18 cellular contexts compared by ENCODE assay signal in the genomic region with DNA sequence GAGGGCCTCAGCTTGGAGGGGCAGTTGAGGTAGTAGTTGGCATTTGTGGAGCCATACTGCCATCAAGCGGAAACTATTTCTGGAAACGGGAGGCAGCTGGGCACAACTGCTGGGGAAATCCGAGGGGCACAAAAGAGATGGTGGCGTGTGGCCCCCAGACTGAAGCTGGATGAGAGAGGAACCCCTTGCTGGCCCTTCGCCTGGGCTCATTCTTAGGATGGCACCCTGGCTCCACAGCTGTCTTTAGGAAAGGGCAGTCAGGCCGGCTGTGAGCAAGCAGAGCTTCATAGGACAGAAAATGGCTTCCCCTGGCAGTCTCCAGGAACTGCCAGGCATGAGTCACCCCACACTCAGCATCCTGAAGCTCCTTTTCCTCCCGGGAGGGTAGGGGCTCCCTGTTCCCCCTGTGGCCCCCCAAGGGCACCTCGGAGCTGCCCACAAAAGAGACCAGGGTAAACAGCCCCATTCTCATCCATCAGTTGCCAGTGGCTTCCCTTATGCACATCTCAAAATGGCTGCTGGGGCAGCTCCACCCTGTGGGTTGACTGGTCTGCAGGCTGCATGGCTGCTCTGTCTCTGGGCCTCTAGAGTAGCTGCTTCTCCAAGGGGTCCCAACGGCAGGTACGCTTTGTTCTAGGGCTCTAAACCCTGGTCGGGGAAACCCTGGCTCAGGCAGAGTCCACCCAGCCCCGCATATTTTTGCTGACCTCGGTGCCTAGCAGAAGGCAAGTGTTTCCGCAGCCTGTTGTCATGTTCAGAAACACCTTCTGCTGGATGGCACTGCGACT.
A peak's percentile ranks its signal among the peaks of the same experiment; 100 is the strongest.
DNase-seq lines count a peak whose midpoint lies in the region; ATAC-seq lines count a peak whose summit lies in the region.
"Had no signal": no experiment of that assay in that cellular context is flagged by ENCODE, and none has a peak within 500 bp of the region (broad histone marks: within the 10 kb centered on the region; RNA-seq: fewer than 3 reads in every experiment).

No MANE protein-coding gene starts in this region.

- H3K9me3 Mint-ChIP-seq in naive thymus-derived CD4-positive, alpha-beta T cell, result no peaks in the 10 kb centered on the region
- H3K9me3 Mint-ChIP-seq: activated T-helper 2 cell treated with anti-CD3 and anti-CD28 coated beads, Interferon-gamma antibody, Interleukin-2, Interleukin-4, amounts not matched to agents 10 μg/mL and 5 μg/mL and 100 μg/mL, durations not matched to agents 14 hours and 24 hours and 36 hours; stimulated activated memory B cell treated with anti-CD40 and anti-IgM and Interleukin-4, amounts not matched to agents 10 μg/mL and 1 μg/mL and 100 μg/mL, for 72 hours had no signal

- no peaks in the 10 kb centered on the region for H3K79me2 ChIP-seq in GM23248 (ENCODE audit: insufficient read depth)
- H3K79me2 ChIP-seq: hepatocyte, parathyroid adenoma had no signal

- no peak overlapping the region for H3K27ac ChIP-seq in GM23248
- H3K27ac ChIP-seq in cingulate gyrus (ENCODE audit: low read depth, low read length), result peak overlapping the region; percentile 63
- no peak overlapping the region for H3K27ac ChIP-seq in naive thymus-derived CD4-positive, alpha-beta T cell (ENCODE audit: low read depth, low read length)
- H3K27ac ChIP-seq: epithelial cell of prostate, hepatocyte, parathyroid adenoma had no signal

- no peak overlapping the region for H2AFZ ChIP-seq in GM23248
- H2AFZ ChIP-seq: hepatocyte, parathyroid adenoma had no signal

- in situ Hi-C loops in GM23248 (cut with MboI), result no loop called here

- H3K9ac ChIP-seq in GM23248, result no peak overlapping the region
- H3K9ac ChIP-seq: parathyroid adenoma had no signal

- no peaks in the 10 kb centered on the region for H3K36me3 ChIP-seq in GM23248 (ENCODE audit: low read depth)
- no peaks in the 10 kb centered on the region for H3K36me3 ChIP-seq in naive thymus-derived CD4-positive, alpha-beta T cell (ENCODE audit: control insufficient read depth in 2 of 3, insufficient read depth in 3 of 3, low read length in 3 of 3)

- CTCF ChIA-PET in naive thymus-derived CD4-positive, alpha-beta T cell (lab: Charles Lee), result no interaction called here

- no peak overlapping the region for H3K4me3 ChIP-seq in GM23248
- H3K4me3 ChIP-seq in naive thymus-derived CD4-positive, alpha-beta T cell (ENCODE audit: low read length), result no peak overlapping the region
- H3K4me3 ChIP-seq: hepatocyte, K562 had no signal

- H3K27me3 Mint-ChIP-seq in naive thymus-derived CD4-positive, alpha-beta T cell, result no peaks in the 10 kb centered on the region
- H3K27me3 Mint-ChIP-seq: brain; stimulated activated memory B cell treated with anti-CD40 and anti-IgM and Interleukin-4, amounts not matched to agents 10 μg/mL and 1 μg/mL and 100 μg/mL, for 72 hours had no signal

- H3K4me1 ChIP-seq in GM23248 (ENCODE audit: insufficient read depth), result no peaks in the 10 kb centered on the region
- H3K4me1 ChIP-seq in naive thymus-derived CD4-positive, alpha-beta T cell (ENCODE audit: control insufficient read depth in 2 of 2, insufficient read depth in 2 of 2, low read length in 2 of 2), result peaks cover 8 to 16% of the 10 kb centered on the region in 2 donors

- H3K27me3 ChIP-seq in GM23248 (replicated peaks; ENCODE audit: insufficient read depth), result no peaks in the 10 kb centered on the region
- no peaks in the 10 kb centered on the region for H3K27me3 ChIP-seq in naive thymus-derived CD4-positive, alpha-beta T cell (ENCODE audit: control insufficient read depth in 2 of 2, insufficient read depth in 2 of 2, low read length in 2 of 2)
- H3K27me3 ChIP-seq: hepatocyte had no signal

- no peaks in the 10 kb centered on the region for H3K9me3 ChIP-seq in GM23248 (ENCODE audit: low read depth)
- H3K9me3 ChIP-seq in naive thymus-derived CD4-positive, alpha-beta T cell (ENCODE audit: control insufficient read depth in 2 of 3, low read length in 3 of 3), result no peaks in the 10 kb centered on the region

- H3K4me2 ChIP-seq in GM23248 (ENCODE audit: unreplicated experiment), result no peak overlapping the region
- H3K4me2 ChIP-seq: hepatocyte had no signal

- DNase-seq in A172 (ENCODE audit: low spot score), result peak; percentile 25
- peak; percentile 54 for DNase-seq in GM23248
- no peak for DNase-seq in naive thymus-derived CD4-positive, alpha-beta T cell
- no peak for DNase-seq in COLO668 (lab: John Stamatoyannopoulos, UW; ENCODE audit: unreplicated experiment)
- DNase-seq in NCI-H1048 (lab: John Stamatoyannopoulos, UW), result no peak
- DNase-seq: mesenchymal stem cell, NCI-H1694 treated with DMSO at 0.1 percent for 48 hours, NCI-H774 had no signal

- peak overlapping the region in 8 of 9 donors; percentile 14 to 81 (median 68) for H3K27ac Mint-ChIP-seq in naive thymus-derived CD4-positive, alpha-beta T cell
- H3K27ac Mint-ChIP-seq: activated T-helper 2 cell treated with anti-CD3 and anti-CD28 coated beads, Interferon-gamma antibody, Interleukin-2, Interleukin-4, amounts not matched to agents 10 μg/mL and 5 μg/mL and 100 μg/mL, durations not matched to agents 14 hours and 24 hours and 36 hours; brain; stimulated activated memory B cell treated with anti-CD40 and anti-IgM and Interleukin-4, amounts not matched to agents 10 μg/mL and 1 μg/mL and 100 μg/mL, for 72 hours had no signal

- peaks cover 0 to 7% (median 3%) of the 10 kb centered on the region in 5 donors for H3K36me3 Mint-ChIP-seq in naive thymus-derived CD4-positive, alpha-beta T cell

- no peaks in the 10 kb centered on the region for H3K9me2 ChIP-seq in GM23248 (ENCODE audit: insufficient read depth)

- H4K20me1 ChIP-seq in GM23248 (ENCODE audit: insufficient read depth), result no peaks in the 10 kb centered on the region

- peak overlapping the region in 1 of 10 donors; percentile 25 for H3K4me3 Mint-ChIP-seq in naive thymus-derived CD4-positive, alpha-beta T cell
- H3K4me3 Mint-ChIP-seq: brain; stimulated activated memory B cell treated with anti-CD40 and anti-IgM and Interleukin-4, amounts not matched to agents 10 μg/mL and 1 μg/mL and 100 μg/mL, for 72 hours had no signal

- peaks cover 35 to 69% (median 54%) of the 10 kb centered on the region in 7 donors for H3K4me1 Mint-ChIP-seq in naive thymus-derived CD4-positive, alpha-beta T cell
- H3K4me1 Mint-ChIP-seq: brain had no signal

- ATAC-seq in naive thymus-derived CD4-positive, alpha-beta T cell, result no peak
- ATAC-seq in HG02571 (IDR thresholded peaks at IDR 0.05; ENCODE audit: unreplicated experiment) (no peak), GM18873 (IDR thresholded peaks at IDR 0.05; ENCODE audit: low FRiP score, unreplicated experiment) (no peak)
- ATAC-seq: K562; stimulated activated memory B cell treated with anti-CD40 and anti-IgM and Interleukin-4, amounts not matched to agents 10 μg/mL and 1 μg/mL and 100 μg/mL, for 72 hours had no signal

- H3F3A ChIP-seq in GM23248 (ENCODE audit: insufficient read depth), result no peaks in the 10 kb centered on the region

- intact Hi-C loops in naive thymus-derived CD4-positive, alpha-beta T cell (cut with micrococcal nuclease), result loop anchor here in 1 of 2 donors (1.0 kb wide), 1 partner anchor 25 kb away; no protein-coding TSS in a partner anchor

- WGBS in GM23248 (ENCODE audit: low coverage in 1 of 2, low lambda C conversion rate in 2 of 2, missing lambda C conversion rate in 2 of 2), 2 experiments, result 85 to 86% methylated on average over 10 to 15 of the region's 15 CpGs

- POLR2A ChIA-PET in naive thymus-derived CD4-positive, alpha-beta T cell (lab: Charles Lee), result interaction anchor here (0.7 to 1.0 kb wide), 2 partner anchors 11 to 19 kb away, joined by 3 read pairs; no protein-coding TSS in a partner anchor

Comparison
In these comparisons a context has a peak if more than half of its experiments do, and no peak if none do; other contexts are left out.
1. DNase-seq: peak in A172 (single experiment) and GM23248 (single experiment); none in naive thymus-derived CD4-positive, alpha-beta T cell (0 of 9), COLO668 (single experiment) and NCI-H1048 (single experiment).